1 cellular context compared by ENCODE assay signal in the genomic region with DNA sequence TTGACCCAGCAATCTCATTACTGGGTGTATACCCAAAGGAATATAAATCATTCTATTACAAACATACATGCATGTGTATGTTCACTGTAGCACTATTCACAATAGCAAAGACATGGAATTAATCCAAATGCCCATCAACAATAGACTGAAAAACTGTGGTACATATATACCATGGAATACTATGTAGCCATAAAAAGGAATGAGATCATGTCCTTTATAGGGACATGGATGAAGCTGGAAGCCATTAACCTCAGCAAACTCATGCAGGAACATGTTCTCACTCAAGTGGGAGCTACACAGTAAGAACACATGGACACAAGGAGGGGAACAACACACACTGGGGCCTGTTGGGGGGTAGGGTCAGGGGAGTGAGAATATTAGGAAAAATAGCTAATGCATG.
TF ChIP-seq lines count a peak whose summit lies in the region.

No MANE protein-coding gene starts in this region.

TF ChIP-seq in A549, 52 proteins besides CTCF, POLR2A, EP300 and RAD21:
- 0 out of 2 replicates have a peak, but pooled peaks have one; percentile 32 for TF ChIP-seq KDM1A (IDR thresholded peaks at IDR 0.05; ENCODE audit: low read depth)
